In the genomic region with DNA sequence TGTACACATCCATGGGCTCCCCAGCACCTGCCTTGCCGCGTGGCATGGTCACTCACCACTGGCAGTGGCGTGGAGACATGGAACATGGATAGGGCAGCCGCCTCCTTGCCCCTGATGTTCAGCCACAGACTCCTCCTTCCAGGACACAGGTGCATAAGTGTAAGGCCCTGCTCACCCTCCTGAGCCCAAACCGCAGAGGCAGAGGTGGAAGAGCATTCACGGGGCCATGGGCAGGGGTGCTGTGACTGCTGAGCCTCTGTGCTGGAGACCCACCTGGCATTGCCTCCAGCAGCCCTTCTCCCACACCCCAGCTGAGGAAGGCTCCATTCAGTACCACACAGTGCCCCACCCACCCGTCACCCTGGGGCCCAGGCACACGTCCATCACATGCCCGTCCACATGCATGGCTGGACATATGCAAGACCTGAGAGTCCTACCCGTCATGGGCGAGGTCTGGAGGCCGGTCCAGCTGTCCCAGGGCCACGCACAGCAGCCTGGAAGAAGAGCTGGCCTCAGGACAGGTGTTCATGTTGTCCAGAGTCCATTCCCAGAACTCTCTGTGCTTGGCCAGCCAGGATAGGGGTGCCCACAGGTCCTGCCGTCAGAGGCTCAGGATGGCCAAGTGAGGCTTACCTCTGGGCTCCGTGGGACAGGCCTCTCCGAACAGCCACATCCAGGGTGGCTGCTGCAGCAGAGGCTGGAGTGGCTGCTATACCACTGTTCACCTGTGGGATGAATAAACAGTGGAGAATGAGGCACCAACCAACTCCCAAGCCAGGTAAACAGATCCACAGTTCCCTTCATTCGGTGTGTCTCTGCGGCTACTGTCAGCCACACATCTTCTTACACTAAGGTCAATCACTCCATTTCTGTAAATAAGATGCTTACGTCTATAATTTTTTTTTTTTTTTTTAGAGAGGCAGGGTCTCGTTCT, we compare ENCODE assay signal across 10 cellular contexts. TPM values are rescaled to one million over a fixed set of nuclear protein-coding genes. Genes with fewer than 3 reads are reported as not detected.
DNase-seq lines count a peak whose midpoint lies in the region; ATAC-seq and TF ChIP-seq lines count a peak whose summit lies in the region.
"Had no signal": no experiment of that assay in that cellular context is flagged by ENCODE, and none has a peak within 500 bp of the region (broad histone marks: within the 10 kb centered on the region; RNA-seq: fewer than 3 reads in every experiment).

No MANE protein-coding gene starts in this region.

- H3K9me3 Mint-ChIP-seq in neural progenitor cell, result no peaks in the 10 kb centered on the region

- H3K27me3 ChIP-seq in DOHH2 (ENCODE audit: control insufficient read depth, low read length) (no peaks in the 10 kb centered on the region), IMR-90 (ENCODE audit: control insufficient read depth, insufficient read depth, low read length) (no peaks in the 10 kb centered on the region), breast epithelium (no peaks in the 10 kb centered on the region), neural progenitor cell (no peaks in the 10 kb centered on the region)
- H3K27me3 ChIP-seq: SJSA1 had no signal

- H2AK5ac ChIP-seq in IMR-90 (ENCODE audit: low read depth, low read length), result 0 out of 2 replicates have a peak overlapping the region, but pooled peaks have one; percentile 17

- dilution Hi-C loops in IMR-90 (cut with HindIII; ENCODE audit: low sequenced_read_pairs, unreplicated experiment), result no loop called here

- TF ChIP-seq POLR2A in IMR-90 (IDR thresholded peaks at IDR 0.05; ENCODE audit: low read depth, low read length) (no peak), breast epithelium (IDR thresholded peaks at IDR 0.05) (no peak)

- H3K36me3 ChIP-seq in DOHH2 (ENCODE audit: control insufficient read depth, low read length) (peaks cover 34% of the 10 kb centered on the region), IMR-90 (ENCODE audit: control insufficient read depth, insufficient read depth, low read length) (peaks cover 21% of the 10 kb centered on the region), breast epithelium (no peaks in the 10 kb centered on the region), neural progenitor cell (no peaks in the 10 kb centered on the region)

- H3K27ac Mint-ChIP-seq in neural progenitor cell, result no peak overlapping the region

- H4K91ac ChIP-seq in IMR-90 (ENCODE audit: insufficient read depth, low read depth, low read length), result no peak overlapping the region

- CTCF ChIA-PET in IMR-90 (lab: Yijun Ruan, JAX), result no interaction called here

- H2BK120ac ChIP-seq in IMR-90 (ENCODE audit: low read depth, low read length), result no peak overlapping the region

- no peak for ATAC-seq in IMR-90 (ENCODE audit: low read depth)

- TF ChIP-seq CTCF in DOHH2 (IDR thresholded peaks at IDR 0.05; ENCODE audit: low read depth, low read length, poor library complexity, severe bottlenecking), result no peak
- TF ChIP-seq CTCF in IMR-90 (conservative IDR thresholded peaks at IDR 0.05; ENCODE audit: low read depth, low read length), result no peak
- no peak for TF ChIP-seq CTCF in breast epithelium (IDR thresholded peaks at IDR 0.05)
- TF ChIP-seq CTCF in neural progenitor cell (IDR thresholded peaks at IDR 0.05), result no peak

- no peaks in the 10 kb centered on the region for H3K9me2 ChIP-seq in DOHH2 (replicated peaks; ENCODE audit: control insufficient read depth, low read length)

- H2AFZ ChIP-seq in IMR-90 (replicated peaks; ENCODE audit: low read length, poor library complexity) (no peak overlapping the region), neural progenitor cell (replicated peaks) (no peak overlapping the region)

- POLR2A ChIA-PET in IMR-90 (lab: Charles Lee; ENCODE audit: unreplicated experiment), result no interaction called here

- 90% methylated on average over 7 of the region's 20 CpGs; no CpG with 5 or more reads in 1 of the 2 experiments for WGBS in IMR-90 (ENCODE audit: extremely low coverage in 2 of 2, insufficient read length in 1 of 2), 2 experiments

- intact Hi-C loops in IMR-90 (cut with micrococcal nuclease), result no loop called here
- intact Hi-C loops in breast epithelium (cut with DNase I; ENCODE audit: low total_unique reads), result no loop called here

- no peak overlapping the region for H3K9ac ChIP-seq in IMR-90 (ENCODE audit: low read depth, low read length)
- no peak overlapping the region for H3K9ac ChIP-seq in neural progenitor cell

- H3K36me3 Mint-ChIP-seq in neural progenitor cell, result peaks cover 2% of the 10 kb centered on the region

- DNase-seq in IMR-90 (no peak), breast epithelium (ENCODE audit: low spot score in 2 of 2) (no peak), neural progenitor cell (ENCODE audit: low spot score) (no peak), foreskin melanocyte (no peak)
- DNase-seq in stimulated activated naive CD4-positive, alpha-beta T cell treated with Interleukin-2 at 50 U/mL for 16 hours (lab: John Stamatoyannopoulos, UW), result no peak
- DNase-seq in stimulated activated naive CD4-positive, alpha-beta T cell (lab: John Stamatoyannopoulos, UW), result no peak
- DNase-seq: activated naive CD4-positive, alpha-beta T cell treated with Interleukin-2 at 50 U/mL for 16 hours; head of caudate nucleus had no signal

- H3K4me2 ChIP-seq in DOHH2 (ENCODE audit: low read length), result peak overlapping the region; percentile 87
- no peak overlapping the region for H3K4me2 ChIP-seq in IMR-90 (ENCODE audit: low read depth, low read length)
- H3K4me2 ChIP-seq in neural progenitor cell, result peak overlapping the region; percentile 93

- no peak overlapping the region for H3K27ac ChIP-seq in DOHH2 (ENCODE audit: low read depth, low read length)
- H3K27ac ChIP-seq in IMR-90 (ENCODE audit: insufficient read depth, low read length), result no peak overlapping the region
- H3K27ac ChIP-seq in breast epithelium, result peak overlapping the region; percentile 95 to 99
- H3K27ac ChIP-seq in neural progenitor cell, result no peak overlapping the region
- H3K27ac ChIP-seq: SJSA1 had no signal

- 0 out of 2 replicates have a peak, but pooled peaks cover 3% of the 10 kb centered on the region for H3K9me1 ChIP-seq in IMR-90 (ENCODE audit: insufficient read depth, low read length)

- no peak overlapping the region for H2BK20ac ChIP-seq in IMR-90 (ENCODE audit: low read depth, low read length)

- no peak overlapping the region for H2BK15ac ChIP-seq in IMR-90 (ENCODE audit: low read depth, low read length)

- no peak overlapping the region for H3K14ac ChIP-seq in IMR-90 (replicated peaks; ENCODE audit: low read depth, low read length)

- H3K4me1 Mint-ChIP-seq in neural progenitor cell, result peaks cover 30% of the 10 kb centered on the region

- H3K9me3 ChIP-seq in DOHH2 (ENCODE audit: control insufficient read depth, insufficient read depth, low read length), result no peaks in the 10 kb centered on the region
- no peaks in the 10 kb centered on the region for H3K9me3 ChIP-seq in IMR-90 (ENCODE audit: control insufficient read depth, insufficient read depth, low read length)
- H3K9me3 ChIP-seq in breast epithelium, result no peaks in the 10 kb centered on the region
- H3K9me3 ChIP-seq in neural progenitor cell (ENCODE audit: low read depth), result no peaks in the 10 kb centered on the region
- H3K9me3 ChIP-seq: SJSA1 had no signal

- no peak overlapping the region for H3K4ac ChIP-seq in IMR-90 (ENCODE audit: low read depth, low read length)

- H3K79me1 ChIP-seq in IMR-90 (ENCODE audit: low read depth in 1 of 2, low read length in 2 of 2), result peaks cover 15 to 60% of the 10 kb centered on the region in 2 experiments

- H3K27me3 Mint-ChIP-seq in neural progenitor cell (ENCODE audit: insufficient read depth, low read depth), result peaks cover 4% of the 10 kb centered on the region

- TF ChIP-seq RAD21 in IMR-90 (IDR thresholded peaks at IDR 0.05; ENCODE audit: low read length), result no peak

- H3K79me2 ChIP-seq in DOHH2 (ENCODE audit: control insufficient read depth, low read length) (peaks cover 65% of the 10 kb centered on the region), neural progenitor cell (ENCODE audit: low read depth) (peaks cover 42% of the 10 kb centered on the region)

- BruUV-seq in IMR-90 (replicated peaks; lab: Mats Ljungman, UMichigan), result no TSS peak

- H2AK9ac ChIP-seq in IMR-90 (replicated peaks; ENCODE audit: low read depth, low read length, poor library complexity), result no peak overlapping the region

- no peak overlapping the region for H4K8ac ChIP-seq in IMR-90 (ENCODE audit: low read depth in 2 of 2, low read length in 2 of 2)

- in situ Hi-C loops in IMR-90 (cut with MboI; ENCODE audit: low sequenced_read_pairs), result no loop called here

- no peak overlapping the region for H3K56ac ChIP-seq in IMR-90 (ENCODE audit: extremely low read depth, insufficient read depth, low read length)

- no peak overlapping the region for H3K23ac ChIP-seq in IMR-90 (ENCODE audit: low read depth, low read length)

- H3K4me1 ChIP-seq in DOHH2 (ENCODE audit: control insufficient read depth, low read length) (peaks cover 37% of the 10 kb centered on the region), IMR-90 (ENCODE audit: control insufficient read depth, insufficient read depth, low read length) (peaks cover 17% of the 10 kb centered on the region), breast epithelium (peaks cover 17 to 24% of the 10 kb centered on the region in 2 donors), neural progenitor cell (peaks cover 19% of the 10 kb centered on the region)

- H4K20me1 ChIP-seq in DOHH2 (ENCODE audit: control insufficient read depth, insufficient read depth, low read depth, low read length), result peaks cover 3% of the 10 kb centered on the region; the same call in 1 of the 2 replicates
- peaks cover 28% of the 10 kb centered on the region for H4K20me1 ChIP-seq in IMR-90 (ENCODE audit: insufficient read depth, low read length)
- peaks cover 44% of the 10 kb centered on the region for H4K20me1 ChIP-seq in neural progenitor cell (ENCODE audit: low read depth)

- H3K4me3 ChIP-seq in DOHH2 (ENCODE audit: low read length), result peak overlapping the region; percentile 90; the same call in 1 of the 2 replicates
- H3K4me3 ChIP-seq in IMR-90 (ENCODE audit: insufficient read depth, low read depth, low read length), result no peak overlapping the region
- H3K4me3 ChIP-seq in breast epithelium, result peak overlapping the region in 1 of 3 donors; percentile 98
- no peak overlapping the region for H3K4me3 ChIP-seq in neural progenitor cell

- no peak overlapping the region for H4K5ac ChIP-seq in IMR-90 (ENCODE audit: low read depth, low read length)

- peak overlapping the region; percentile 100 for H3K4me3 Mint-ChIP-seq in neural progenitor cell

- H3K18ac ChIP-seq in IMR-90 (ENCODE audit: low read depth, low read length), result no peak overlapping the region

- no peak overlapping the region for H2BK5ac ChIP-seq in IMR-90 (ENCODE audit: low read depth, low read length, poor library complexity, severe bottlenecking)

- H3F3A ChIP-seq in DOHH2 (ENCODE audit: control insufficient read depth, insufficient read depth) (peaks cover 4% of the 10 kb centered on the region; the same call in 1 of the 2 replicates), neural progenitor cell (ENCODE audit: low read depth) (peaks cover 35% of the 10 kb centered on the region)

RNA-seq across cellular contexts. Expression of a gene that starts 1.7 kb away (rescaled TPM):
- total RNA-seq in IMR-90 (2012; rRNA removed), result 10.0 and 10.8 TPM in 2 replicates
- 28.6 and 30.9 TPM in 2 replicates for polyA plus RNA-seq in IMR-90 (2012; rRNA removed)
- polyA plus RNA-seq in IMR-90 (2012; cell fraction: cytosol; rRNA removed), result 7.5 and 13.6 TPM in 2 replicates
- polyA plus RNA-seq in IMR-90 (2012; cell fraction: nucleus; rRNA removed; ENCODE audit: low replicate concordance), result 185 and 466 TPM in 2 replicates
- 10 to 100 TPM; 34.2 to 66.2 (median 59.6) TPM for total RNA-seq in breast epithelium
- 16.9 and 44.6 TPM in 2 replicates for total RNA-seq in neural progenitor cell (ENCODE audit: low replicate concordance)

RNA-seq across cellular contexts. Expression of a gene that starts 4.6 kb away (rescaled TPM):
- 3.6 and 3.9 TPM in 2 replicates for total RNA-seq in IMR-90 (2012; rRNA removed)
- 35.2 and 35.7 TPM in 2 replicates for polyA plus RNA-seq in IMR-90 (2012; rRNA removed)
- polyA plus RNA-seq in IMR-90 (2012; cell fraction: cytosol; rRNA removed), result 18.7 and 22.6 TPM in 2 replicates
- 264 and 926 TPM in 2 replicates for polyA plus RNA-seq in IMR-90 (2012; cell fraction: nucleus; rRNA removed; ENCODE audit: low replicate concordance)
- total RNA-seq in breast epithelium, result 10 to 100 TPM; 22.9 to 35.7 (median 29.4) TPM
- 5.4 and 27.6 TPM in 2 replicates for total RNA-seq in neural progenitor cell (ENCODE audit: low replicate concordance)

RNA-seq across cellular contexts. Expression of a gene that starts 15.0 kb away (rescaled TPM):
- total RNA-seq in IMR-90 (2012; rRNA removed) (35.6 and 41.0 TPM in 2 replicates), breast epithelium (1 to 10 TPM; 3.8 to 9.8 (median 5.3) TPM), neural progenitor cell (ENCODE audit: low replicate concordance) (18.7 and 28.4 TPM in 2 replicates)
- 56.3 and 59.9 TPM in 2 replicates for polyA plus RNA-seq in IMR-90 (2012; rRNA removed)
- 42.8 and 49.5 TPM in 2 replicates for polyA plus RNA-seq in IMR-90 (2012; cell fraction: cytosol; rRNA removed)
- polyA plus RNA-seq in IMR-90 (2012; cell fraction: nucleus; rRNA removed; ENCODE audit: low replicate concordance), result 269 and 452 TPM in 2 replicates

RNA-seq across cellular contexts. Expression of a gene that starts 23.7 kb away (rescaled TPM):
- total RNA-seq in IMR-90 (2012; rRNA removed) (7.5 and 8.1 TPM in 2 replicates), breast epithelium (10 to 100 TPM in 2 of 3 donors, 1 to 10 TPM in 1; 5.7 to 16.5 (median 13.4) TPM), neural progenitor cell (ENCODE audit: low replicate concordance) (0.37 TPM in 1 of 2 replicates, not detected in the other)
- polyA plus RNA-seq in IMR-90 (2012; rRNA removed), result 14.4 and 16.6 TPM in 2 replicates
- polyA plus RNA-seq in IMR-90 (2012; cell fraction: cytosol; rRNA removed), result 11.1 and 14.2 TPM in 2 replicates
- 42.0 and 90.5 TPM in 2 replicates for polyA plus RNA-seq in IMR-90 (2012; cell fraction: nucleus; rRNA removed; ENCODE audit: low replicate concordance)

RNA-seq across cellular contexts. Expression of a gene that starts 45.7 kb away (rescaled TPM):
- total RNA-seq in IMR-90 (2012; rRNA removed) (10.3 and 10.4 TPM in 2 replicates), breast epithelium (10 to 100 TPM; 24.3 to 32.3 (median 31.8) TPM), neural progenitor cell (ENCODE audit: low replicate concordance) (7.6 and 20.8 TPM in 2 replicates)
- polyA plus RNA-seq in IMR-90 (2012; rRNA removed), result 21.4 and 22.9 TPM in 2 replicates
- 16.7 and 25.0 TPM in 2 replicates for polyA plus RNA-seq in IMR-90 (2012; cell fraction: cytosol; rRNA removed)
- polyA plus RNA-seq in IMR-90 (2012; cell fraction: nucleus; rRNA removed; ENCODE audit: low replicate concordance), result 94.1 and 274 TPM in 2 replicates

Comparison
In these comparisons a context has a peak if more than half of its experiments do, and no peak if none do; other contexts are left out.
1. H3K27ac ChIP-seq: peak in breast epithelium (2 of 2); none in DOHH2 (single experiment), IMR-90 (single experiment) and neural progenitor cell (single experiment).